Comparison of ENCODE assay signal across 1 cellular context in genomic region chr17:79007504-79008381, GRCh38.
TF ChIP-seq lines count a peak whose summit lies in the region.

No MANE protein-coding gene starts in this region.

TF ChIP-seq in HepG2, 621 proteins besides CTCF, POLR2A, EP300 and RAD21:
- TF ChIP-seq HNF4G (IDR thresholded peaks at IDR 0.05; ENCODE audit: borderline replicate concordance, low read depth, low read length): no peak
- TF ChIP-seq HNF4G (CRISPR knock-in tag; IDR thresholded peaks at IDR 0.05; ENCODE audit: borderline replicate concordance, low read depth): no peak
- TF ChIP-seq, protein P1, sequence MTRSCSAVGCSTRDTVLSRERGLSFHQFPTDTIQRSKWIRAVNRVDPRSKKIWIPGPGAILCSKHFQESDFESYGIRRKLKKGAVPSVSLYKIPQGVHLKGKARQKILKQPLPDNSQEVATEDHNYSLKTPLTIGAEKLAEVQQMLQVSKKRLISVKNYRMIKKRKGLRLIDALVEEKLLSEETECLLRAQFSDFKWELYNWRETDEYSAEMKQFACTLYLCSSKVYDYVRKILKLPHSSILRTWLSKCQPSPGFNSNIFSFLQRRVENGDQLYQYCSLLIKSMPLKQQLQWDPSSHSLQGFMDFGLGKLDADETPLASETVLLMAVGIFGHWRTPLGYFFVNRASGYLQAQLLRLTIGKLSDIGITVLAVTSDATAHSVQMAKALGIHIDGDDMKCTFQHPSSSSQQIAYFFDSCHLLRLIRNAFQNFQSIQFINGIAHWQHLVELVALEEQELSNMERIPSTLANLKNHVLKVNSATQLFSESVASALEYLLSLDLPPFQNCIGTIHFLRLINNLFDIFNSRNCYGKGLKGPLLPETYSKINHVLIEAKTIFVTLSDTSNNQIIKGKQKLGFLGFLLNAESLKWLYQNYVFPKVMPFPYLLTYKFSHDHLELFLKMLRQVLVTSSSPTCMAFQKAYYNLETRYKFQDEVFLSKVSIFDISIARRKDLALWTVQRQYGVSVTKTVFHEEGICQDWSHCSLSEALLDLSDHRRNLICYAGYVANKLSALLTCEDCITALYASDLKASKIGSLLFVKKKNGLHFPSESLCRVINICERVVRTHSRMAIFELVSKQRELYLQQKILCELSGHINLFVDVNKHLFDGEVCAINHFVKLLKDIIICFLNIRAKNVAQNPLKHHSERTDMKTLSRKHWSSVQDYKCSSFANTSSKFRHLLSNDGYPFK (CRISPR knock-in tag; IDR thresholded peaks at IDR 0.05; ENCODE audit: borderline replicate concordance): 0 out of 2 replicates have a peak, but pooled peaks have one; percentile 8
- TF ChIP-seq MBD4 (IDR thresholded peaks at IDR 0.05; ENCODE audit: borderline replicate concordance, low read length): no peak
- TF ChIP-seq, protein P2, sequence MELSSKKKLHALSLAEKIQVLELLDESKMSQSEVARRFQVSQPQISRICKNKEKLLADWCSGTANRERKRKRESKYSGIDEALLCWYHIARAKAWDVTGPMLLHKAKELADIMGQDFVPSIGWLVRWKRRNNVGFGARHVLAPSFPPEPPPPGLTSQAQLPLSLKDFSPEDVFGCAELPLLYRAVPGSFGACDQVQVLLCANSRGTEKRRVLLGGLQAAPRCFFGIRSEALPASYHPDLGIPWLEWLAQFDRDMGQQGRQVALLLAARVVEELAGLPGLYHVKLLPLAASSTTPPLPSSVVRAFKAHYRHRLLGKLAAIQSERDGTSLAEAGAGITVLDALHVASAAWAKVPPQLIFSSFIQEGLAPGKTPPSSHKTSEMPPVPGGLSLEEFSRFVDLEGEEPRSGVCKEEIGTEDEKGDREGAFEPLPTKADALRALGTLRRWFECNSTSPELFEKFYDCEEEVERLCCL (CRISPR knock-in tag; IDR thresholded peaks at IDR 0.05; ENCODE audit: borderline replicate concordance): no peak
- no peak for TF ChIP-seq MAFF (IDR thresholded peaks at IDR 0.05; ENCODE audit: low read depth, low read length)
- no peak for TF ChIP-seq PHF5A (CRISPR knock-in tag; IDR thresholded peaks at IDR 0.05; ENCODE audit: low read depth, unreplicated experiment)
- no peak for TF ChIP-seq ZBTB7A (CRISPR knock-in tag; IDR thresholded peaks at IDR 0.05)
- no peak for TF ChIP-seq ETV5 (CRISPR knock-in tag; IDR thresholded peaks at IDR 0.05; ENCODE audit: borderline replicate concordance)
- TF ChIP-seq, protein P3, sequence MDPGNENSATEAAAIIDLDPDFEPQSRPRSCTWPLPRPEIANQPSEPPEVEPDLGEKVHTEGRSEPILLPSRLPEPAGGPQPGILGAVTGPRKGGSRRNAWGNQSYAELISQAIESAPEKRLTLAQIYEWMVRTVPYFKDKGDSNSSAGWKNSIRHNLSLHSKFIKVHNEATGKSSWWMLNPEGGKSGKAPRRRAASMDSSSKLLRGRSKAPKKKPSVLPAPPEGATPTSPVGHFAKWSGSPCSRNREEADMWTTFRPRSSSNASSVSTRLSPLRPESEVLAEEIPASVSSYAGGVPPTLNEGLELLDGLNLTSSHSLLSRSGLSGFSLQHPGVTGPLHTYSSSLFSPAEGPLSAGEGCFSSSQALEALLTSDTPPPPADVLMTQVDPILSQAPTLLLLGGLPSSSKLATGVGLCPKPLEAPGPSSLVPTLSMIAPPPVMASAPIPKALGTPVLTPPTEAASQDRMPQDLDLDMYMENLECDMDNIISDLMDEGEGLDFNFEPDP (CRISPR knock-in tag; conservative IDR thresholded peaks at IDR 0.05): no peak
- TF ChIP-seq NFKBIZ (CRISPR knock-in tag; IDR thresholded peaks at IDR 0.05): no peak
- no peak for TF ChIP-seq NR2F1 (CRISPR knock-in tag; IDR thresholded peaks at IDR 0.05)
- peak; percentile 51; the same call in 1 of the 2 replicates for TF ChIP-seq ZNF350 (CRISPR knock-in tag; IDR thresholded peaks at IDR 0.05; ENCODE audit: borderline replicate concordance, low read depth)
- TF ChIP-seq DMTF1 (CRISPR knock-in tag; IDR thresholded peaks at IDR 0.05): no peak
- no peak for TF ChIP-seq MAF1 (CRISPR knock-in tag; IDR thresholded peaks at IDR 0.05; ENCODE audit: borderline replicate concordance)
- TF ChIP-seq, protein P4, sequence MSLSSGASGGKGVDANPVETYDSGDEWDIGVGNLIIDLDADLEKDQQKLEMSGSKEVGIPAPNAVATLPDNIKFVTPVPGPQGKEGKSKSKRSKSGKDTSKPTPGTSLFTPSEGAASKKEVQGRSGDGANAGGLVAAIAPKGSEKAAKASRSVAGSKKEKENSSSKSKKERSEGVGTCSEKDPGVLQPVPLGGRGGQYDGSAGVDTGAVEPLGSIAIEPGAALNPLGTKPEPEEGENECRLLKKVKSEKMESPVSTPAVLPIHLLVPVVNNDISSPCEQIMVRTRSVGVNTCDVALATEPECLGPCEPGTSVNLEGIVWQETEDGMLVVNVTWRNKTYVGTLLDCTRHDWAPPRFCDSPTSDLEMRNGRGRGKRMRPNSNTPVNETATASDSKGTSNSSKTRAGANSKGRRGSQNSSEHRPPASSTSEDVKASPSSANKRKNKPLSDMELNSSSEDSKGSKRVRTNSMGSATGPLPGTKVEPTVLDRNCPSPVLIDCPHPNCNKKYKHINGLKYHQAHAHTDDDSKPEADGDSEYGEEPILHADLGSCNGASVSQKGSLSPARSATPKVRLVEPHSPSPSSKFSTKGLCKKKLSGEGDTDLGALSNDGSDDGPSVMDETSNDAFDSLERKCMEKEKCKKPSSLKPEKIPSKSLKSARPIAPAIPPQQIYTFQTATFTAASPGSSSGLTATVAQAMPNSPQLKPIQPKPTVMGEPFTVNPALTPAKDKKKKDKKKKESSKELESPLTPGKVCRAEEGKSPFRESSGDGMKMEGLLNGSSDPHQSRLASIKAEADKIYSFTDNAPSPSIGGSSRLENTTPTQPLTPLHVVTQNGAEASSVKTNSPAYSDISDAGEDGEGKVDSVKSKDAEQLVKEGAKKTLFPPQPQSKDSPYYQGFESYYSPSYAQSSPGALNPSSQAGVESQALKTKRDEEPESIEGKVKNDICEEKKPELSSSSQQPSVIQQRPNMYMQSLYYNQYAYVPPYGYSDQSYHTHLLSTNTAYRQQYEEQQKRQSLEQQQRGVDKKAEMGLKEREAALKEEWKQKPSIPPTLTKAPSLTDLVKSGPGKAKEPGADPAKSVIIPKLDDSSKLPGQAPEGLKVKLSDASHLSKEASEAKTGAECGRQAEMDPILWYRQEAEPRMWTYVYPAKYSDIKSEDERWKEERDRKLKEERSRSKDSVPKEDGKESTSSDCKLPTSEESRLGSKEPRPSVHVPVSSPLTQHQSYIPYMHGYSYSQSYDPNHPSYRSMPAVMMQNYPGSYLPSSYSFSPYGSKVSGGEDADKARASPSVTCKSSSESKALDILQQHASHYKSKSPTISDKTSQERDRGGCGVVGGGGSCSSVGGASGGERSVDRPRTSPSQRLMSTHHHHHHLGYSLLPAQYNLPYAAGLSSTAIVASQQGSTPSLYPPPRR (CRISPR knock-in tag; IDR thresholded peaks at IDR 0.05; ENCODE audit: borderline replicate concordance): 0 out of 2 replicates have a peak, but pooled peaks have one; percentile 27
- TF ChIP-seq, protein P5, sequence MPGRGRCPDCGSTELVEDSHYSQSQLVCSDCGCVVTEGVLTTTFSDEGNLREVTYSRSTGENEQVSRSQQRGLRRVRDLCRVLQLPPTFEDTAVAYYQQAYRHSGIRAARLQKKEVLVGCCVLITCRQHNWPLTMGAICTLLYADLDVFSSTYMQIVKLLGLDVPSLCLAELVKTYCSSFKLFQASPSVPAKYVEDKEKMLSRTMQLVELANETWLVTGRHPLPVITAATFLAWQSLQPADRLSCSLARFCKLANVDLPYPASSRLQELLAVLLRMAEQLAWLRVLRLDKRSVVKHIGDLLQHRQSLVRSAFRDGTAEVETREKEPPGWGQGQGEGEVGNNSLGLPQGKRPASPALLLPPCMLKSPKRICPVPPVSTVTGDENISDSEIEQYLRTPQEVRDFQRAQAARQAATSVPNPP (CRISPR knock-in tag; IDR thresholded peaks at IDR 0.05): no peak
- TF ChIP-seq ZNF775 (CRISPR knock-in tag; IDR thresholded peaks at IDR 0.05; ENCODE audit: borderline replicate concordance): no peak
- TF ChIP-seq FOXM1 (CRISPR knock-in tag; IDR thresholded peaks at IDR 0.05): no peak
- TF ChIP-seq CEBPB (IDR thresholded peaks at IDR 0.05; ENCODE audit: borderline replicate concordance, low read depth, low read length): no peak
- peak; percentile 96 for TF ChIP-seq ZNF263 (CRISPR knock-in tag; IDR thresholded peaks at IDR 0.05)
- no peak for TF ChIP-seq ZNF605 (CRISPR knock-in tag; IDR thresholded peaks at IDR 0.05)
- TF ChIP-seq YY1 (IDR thresholded peaks at IDR 0.05; ENCODE audit: insufficient read depth, insufficient replicate concordance, low read depth, low read length): no peak
- TF ChIP-seq ZC3H13 (CRISPR knock-in tag; IDR thresholded peaks at IDR 0.05): no peak
- TF ChIP-seq LCORL (IDR thresholded peaks at IDR 0.05): no peak
- TF ChIP-seq LCORL (CRISPR knock-in tag; IDR thresholded peaks at IDR 0.05): no peak
- no peak for TF ChIP-seq MXD1 (CRISPR knock-in tag; IDR thresholded peaks at IDR 0.05)
- TF ChIP-seq HMG20A (CRISPR knock-in tag; IDR thresholded peaks at IDR 0.05; ENCODE audit: borderline replicate concordance): no peak
- no peak for TF ChIP-seq ZNF550 (CRISPR knock-in tag; IDR thresholded peaks at IDR 0.05; ENCODE audit: borderline replicate concordance)
- no peak for TF ChIP-seq ONECUT2 (CRISPR knock-in tag; IDR thresholded peaks at IDR 0.05)
- TF ChIP-seq, protein P6, sequence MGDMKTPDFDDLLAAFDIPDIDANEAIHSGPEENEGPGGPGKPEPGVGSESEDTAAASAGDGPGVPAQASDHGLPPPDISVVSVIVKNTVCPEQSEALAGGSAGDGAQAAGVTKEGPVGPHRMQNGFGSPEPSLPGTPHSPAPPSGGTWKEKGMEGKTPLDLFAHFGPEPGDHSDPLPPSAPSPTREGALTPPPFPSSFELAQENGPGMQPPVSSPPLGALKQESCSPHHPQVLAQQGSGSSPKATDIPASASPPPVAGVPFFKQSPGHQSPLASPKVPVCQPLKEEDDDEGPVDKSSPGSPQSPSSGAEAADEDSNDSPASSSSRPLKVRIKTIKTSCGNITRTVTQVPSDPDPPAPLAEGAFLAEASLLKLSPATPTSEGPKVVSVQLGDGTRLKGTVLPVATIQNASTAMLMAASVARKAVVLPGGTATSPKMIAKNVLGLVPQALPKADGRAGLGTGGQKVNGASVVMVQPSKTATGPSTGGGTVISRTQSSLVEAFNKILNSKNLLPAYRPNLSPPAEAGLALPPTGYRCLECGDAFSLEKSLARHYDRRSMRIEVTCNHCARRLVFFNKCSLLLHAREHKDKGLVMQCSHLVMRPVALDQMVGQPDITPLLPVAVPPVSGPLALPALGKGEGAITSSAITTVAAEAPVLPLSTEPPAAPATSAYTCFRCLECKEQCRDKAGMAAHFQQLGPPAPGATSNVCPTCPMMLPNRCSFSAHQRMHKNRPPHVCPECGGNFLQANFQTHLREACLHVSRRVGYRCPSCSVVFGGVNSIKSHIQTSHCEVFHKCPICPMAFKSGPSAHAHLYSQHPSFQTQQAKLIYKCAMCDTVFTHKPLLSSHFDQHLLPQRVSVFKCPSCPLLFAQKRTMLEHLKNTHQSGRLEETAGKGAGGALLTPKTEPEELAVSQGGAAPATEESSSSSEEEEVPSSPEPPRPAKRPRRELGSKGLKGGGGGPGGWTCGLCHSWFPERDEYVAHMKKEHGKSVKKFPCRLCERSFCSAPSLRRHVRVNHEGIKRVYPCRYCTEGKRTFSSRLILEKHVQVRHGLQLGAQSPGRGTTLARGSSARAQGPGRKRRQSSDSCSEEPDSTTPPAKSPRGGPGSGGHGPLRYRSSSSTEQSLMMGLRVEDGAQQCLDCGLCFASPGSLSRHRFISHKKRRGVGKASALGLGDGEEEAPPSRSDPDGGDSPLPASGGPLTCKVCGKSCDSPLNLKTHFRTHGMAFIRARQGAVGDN (CRISPR knock-in tag; IDR thresholded peaks at IDR 0.05): 0 out of 2 replicates have a peak, but pooled peaks have one; percentile 9
TF ChIP-seq in HepG2: peak in this region for 5.
